ENCODE assay signal across 8 cellular contexts in genomic region chr20:47274449-47275108, GRCh38.
A peak's percentile ranks its signal among the peaks of the same experiment; 100 is the strongest.
DNase-seq lines count a peak whose midpoint lies in the region; ATAC-seq, FAIRE-seq and TF ChIP-seq lines count a peak whose summit lies in the region.

No MANE protein-coding gene starts in this region.

- H2BK5ac ChIP-seq in neuronal stem cell (ENCODE audit: low read length) = no peak overlapping the region

- peak; percentile 95 for ATAC-seq in GM18868 (IDR thresholded peaks at IDR 0.05; ENCODE audit: unreplicated experiment)
- ATAC-seq in HG03135 (IDR thresholded peaks at IDR 0.05; ENCODE audit: unreplicated experiment) = peak; percentile 76
- peak in 3 of 4 experiments; percentile 67 to 94 (median 83) for ATAC-seq in T-cell (replicated peaks in 1 of 4)
- ATAC-seq in natural killer cell = peak in 1 of 3 donors; percentile 57

- peaks cover 29 to 94% of the 10 kb centered on the region in 2 donors for H3K36me3 ChIP-seq in neuronal stem cell (replicated peaks in 1 of 2; ENCODE audit: control insufficient read depth in 2 of 2, insufficient read depth in 2 of 2, low read length in 2 of 2)

- peak overlapping the region in 1 of 3 donors; percentile 22 for H3K4me3 Mint-ChIP-seq in T-cell
- peak overlapping the region; percentile 38 for H3K4me3 Mint-ChIP-seq in endothelial cell (ENCODE audit: unreplicated experiment)
- no peak overlapping the region for H3K4me3 Mint-ChIP-seq in natural killer cell

- H3K36me3 Mint-ChIP-seq in T-cell (peaks cover 46% of the 10 kb centered on the region), endothelial cell (ENCODE audit: low read depth, unreplicated experiment) (peaks cover 29% of the 10 kb centered on the region), natural killer cell (no peaks in the 10 kb centered on the region)

- no peak overlapping the region for H3K18ac ChIP-seq in neuronal stem cell (ENCODE audit: low read length)

- no peak for DNase-seq in T-cell
- DNase-seq in endothelial cell (ENCODE audit: low spot score) = no peak
- no peak for DNase-seq in natural killer cell
- no peak for DNase-seq in neuronal stem cell (ENCODE audit: low spot score)
- DNase-seq in NCI-H128 (lab: John Stamatoyannopoulos, UW; ENCODE audit: unreplicated experiment) = no peak

- no peak overlapping the region for H4K8ac ChIP-seq in neuronal stem cell (ENCODE audit: low read depth, low read length)

- no peak overlapping the region for H3K4me3 ChIP-seq in neuronal stem cell (ENCODE audit: low read length in 2 of 2)

- POLR2A ChIA-PET in T-cell (lab: Charles Lee) = interaction anchor here (0.9 to 1.0 kb wide), 2 partner anchors 81 to 109 kb away, joined by 4 to 5 read pairs; no protein-coding TSS in a partner anchor

- H3K4ac ChIP-seq in neuronal stem cell (ENCODE audit: low read length) = no peak overlapping the region

- H3K4me1 Mint-ChIP-seq in T-cell = peaks cover 0 to 41% (median 26%) of the 10 kb centered on the region in 3 donors
- peaks cover 4% of the 10 kb centered on the region for H3K4me1 Mint-ChIP-seq in endothelial cell (ENCODE audit: unreplicated experiment)
- H3K4me1 Mint-ChIP-seq in natural killer cell = peaks cover 13 to 16% of the 10 kb centered on the region in 2 donors

- peak overlapping the region; percentile 80 to 85 for H3K27ac Mint-ChIP-seq in T-cell
- peak overlapping the region; percentile 22 for H3K27ac Mint-ChIP-seq in endothelial cell (ENCODE audit: unreplicated experiment)
- peak overlapping the region; percentile 64 to 81 for H3K27ac Mint-ChIP-seq in natural killer cell

- no peak overlapping the region for H2AFZ ChIP-seq in neuronal stem cell (ENCODE audit: low read length)

- peaks cover 6% of the 10 kb centered on the region for H3K79me1 ChIP-seq in neuronal stem cell (ENCODE audit: low read depth, low read length)

- H3K14ac ChIP-seq in neuronal stem cell (ENCODE audit: low read length) = no peak overlapping the region

- no peak overlapping the region for H3K4me2 ChIP-seq in neuronal stem cell (ENCODE audit: insufficient read depth, low read length, poor library complexity, severe bottlenecking)

- intact Hi-C loops in natural killer cell (cut with micrococcal nuclease) = no loop called here

- H3K27me3 ChIP-seq in neuronal stem cell (ENCODE audit: control insufficient read depth in 3 of 3, insufficient read depth in 3 of 3, low read depth in 1 of 3, low read length in 3 of 3) = no peaks in the 10 kb centered on the region

- H3K9ac ChIP-seq in neuronal stem cell (ENCODE audit: low read depth, low read length, poor library complexity) = no peak overlapping the region

- no peak overlapping the region for H4K91ac ChIP-seq in neuronal stem cell (ENCODE audit: low read depth, low read length, poor library complexity)

- TF ChIP-seq CTCF in endothelial cell (IDR thresholded peaks at IDR 0.05; ENCODE audit: unreplicated experiment) = no peak
- TF ChIP-seq CTCF in natural killer cell (IDR thresholded peaks at IDR 0.05) = no peak

- H2BK15ac ChIP-seq in neuronal stem cell (ENCODE audit: low read length) = no peak overlapping the region

- H3K27ac ChIP-seq in neuronal stem cell (replicated peaks; ENCODE audit: low read length) = no peak overlapping the region

- H3K23ac ChIP-seq in neuronal stem cell (ENCODE audit: low read depth, low read length, poor library complexity) = no peak overlapping the region

- FAIRE-seq in A204.1 (lab: Jason Lieb, UNC) = peak; percentile 84

- H3K9me3 ChIP-seq in neuronal stem cell (replicated peaks in 1 of 2; ENCODE audit: control insufficient read depth in 2 of 2, insufficient read depth in 1 of 2, low read depth in 1 of 2, low read length in 2 of 2) = no peaks in the 10 kb centered on the region

- H2BK12ac ChIP-seq in neuronal stem cell (ENCODE audit: low read length) = no peak overlapping the region

- H3K4me1 ChIP-seq in neuronal stem cell (ENCODE audit: control insufficient read depth in 2 of 2, insufficient read depth in 1 of 2, low read depth in 1 of 2, low read length in 2 of 2) = no peaks in the 10 kb centered on the region

- CTCF ChIA-PET in T-cell (lab: Charles Lee) = interaction anchor here (0.5 to 6.7 kb wide), 8 partner anchors 33 to 347 kb away, joined by 3 to 209 read pairs (median 6); partner anchors contain the start of gene ZMYND8 (in 1 of the 2)

- no peak overlapping the region for H2BK120ac ChIP-seq in neuronal stem cell (ENCODE audit: low read depth, low read length)

- no peaks in the 10 kb centered on the region for H3K9me3 Mint-ChIP-seq in T-cell
- no peaks in the 10 kb centered on the region for H3K9me3 Mint-ChIP-seq in endothelial cell (ENCODE audit: unreplicated experiment)
- no peaks in the 10 kb centered on the region for H3K9me3 Mint-ChIP-seq in natural killer cell

- whole genome bisulfite sequencing in neuronal stem cell (ENCODE audit: extremely low coverage in 2 of 2, insufficient read length in 2 of 2, insufficient replicate concordance in 1 of 2), 2 donors = no CpG with 5 or more reads among the region's 3 CpGs

- H2AK5ac ChIP-seq in neuronal stem cell (ENCODE audit: low read depth, low read length) = no peak overlapping the region

- H3K27me3 Mint-ChIP-seq in T-cell (no peaks in the 10 kb centered on the region), endothelial cell (ENCODE audit: unreplicated experiment) (no peaks in the 10 kb centered on the region), natural killer cell (ENCODE audit: low read depth in 2 of 2) (no peaks in the 10 kb centered on the region)

Comparison
In these comparisons a context has a peak if more than half of its experiments do, and no peak if none do; other contexts are left out.
1. H3K27ac Mint-ChIP-seq: peak in every context shown above with its lines; median percentile 82 in T-cell; 72 in natural killer cell; 22 in endothelial cell.